In the genomic region with DNA sequence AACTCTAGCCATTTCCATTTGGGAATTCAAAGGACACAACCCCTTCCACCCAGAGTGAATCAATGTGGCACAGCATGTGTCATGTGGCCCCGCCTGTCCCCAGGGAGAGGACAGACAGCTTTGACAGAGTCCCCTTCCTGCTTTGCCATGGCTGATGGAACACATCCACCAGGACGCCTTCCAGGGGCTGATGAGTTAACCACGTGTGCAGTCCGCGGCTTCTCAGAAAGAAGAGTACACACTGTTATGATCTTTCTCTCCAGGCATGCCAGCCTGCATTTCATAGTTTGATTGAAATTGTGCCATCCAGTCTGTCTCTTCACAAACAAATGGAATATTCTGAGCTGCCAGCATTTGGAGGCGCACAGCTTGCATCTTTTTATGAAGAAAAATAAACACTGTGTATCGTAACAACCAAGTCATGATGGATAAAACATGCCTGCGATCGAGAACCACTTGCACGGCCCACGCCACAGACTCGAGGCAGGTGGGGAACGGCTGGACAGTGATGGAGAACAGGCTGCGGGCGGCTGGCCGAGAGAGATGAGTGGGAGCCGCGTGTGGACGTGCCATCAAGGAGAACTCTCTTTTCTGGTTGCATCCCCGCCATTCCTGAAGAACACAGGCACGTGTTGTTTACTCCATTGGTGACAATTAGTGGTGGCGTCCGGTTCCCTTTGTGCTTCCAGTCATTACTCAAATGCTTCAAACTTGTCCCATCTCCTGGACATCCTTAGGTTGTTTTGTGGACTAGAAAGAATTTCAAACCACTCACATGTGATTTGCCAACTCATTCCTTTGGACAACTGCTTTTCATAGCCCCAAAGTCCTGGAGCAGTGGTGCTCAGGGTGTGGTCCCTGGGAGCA, we compare ENCODE assay signal across 13 cellular contexts.
A peak's percentile ranks its signal among the peaks of the same experiment; 100 is the strongest.
DNase-seq lines count a peak whose midpoint lies in the region; ATAC-seq and TF ChIP-seq lines count a peak whose summit lies in the region.
"Had no signal": no experiment of that assay in that cellular context is flagged by ENCODE, and none has a peak within 500 bp of the region (broad histone marks: within the 10 kb centered on the region; RNA-seq: fewer than 3 reads in every experiment).

No MANE protein-coding gene starts in this region.

- H3K27ac Mint-ChIP-seq in activated CD8-positive, alpha-beta T cell treated with anti-CD3 and anti-CD28 coated beads, Interleukin-2, amount 10 ng/mL, durations not matched to agents 7 days and 5 days: no peak overlapping the region
- no peak overlapping the region for H3K27ac Mint-ChIP-seq in activated CD8-positive, alpha-beta T cell treated with anti-CD3 and anti-CD28 coated beads for 36 hours
- H3K27ac Mint-ChIP-seq in MCF 10A (ENCODE audit: low read depth, unreplicated experiment): no peak overlapping the region
- H3K27ac Mint-ChIP-seq: IgD-negative memory B cell had no signal

- peaks cover 12% of the 10 kb centered on the region for H3K4me1 Mint-ChIP-seq in activated CD8-positive, alpha-beta T cell treated with anti-CD3 and anti-CD28 coated beads, Interleukin-2, amount 10 ng/mL, durations not matched to agents 7 days and 5 days (ENCODE audit: low read depth)
- peaks cover 4% of the 10 kb centered on the region for H3K4me1 Mint-ChIP-seq in activated CD8-positive, alpha-beta T cell treated with anti-CD3 and anti-CD28 coated beads for 36 hours (ENCODE audit: low read depth)
- peaks cover 9% of the 10 kb centered on the region for H3K4me1 Mint-ChIP-seq in MCF 10A (ENCODE audit: insufficient read depth, unreplicated experiment)

- no peak for DNase-seq in activated CD8-positive, alpha-beta T cell treated with anti-CD3 and anti-CD28 coated beads, Interleukin-2, amount 10 ng/mL, durations not matched to agents 7 days and 5 days
- no peak for DNase-seq in activated CD8-positive, alpha-beta T cell treated with anti-CD3 and anti-CD28 coated beads for 36 hours
- DNase-seq in cerebellar cortex (ENCODE audit: low spot score): peak; percentile 84
- DNase-seq in lower leg skin (ENCODE audit: low spot score in 2 of 2): peak; percentile 71 to 91
- no peak for DNase-seq in MCF 10A (ENCODE audit: unreplicated experiment)
- no peak for DNase-seq in NCI-H146 treated with DMSO at 0.1 percent for 48 hours (lab: John Stamatoyannopoulos, UW; ENCODE audit: unreplicated experiment)
- no peak for DNase-seq in NOMO-1 (lab: John Stamatoyannopoulos, UW; ENCODE audit: unreplicated experiment in 2 of 2)
- DNase-seq: activated T-cell treated with anti-CD3 and anti-CD28 coated beads for 4 hours, GDM1, NCI-H2081 treated with DMSO at 0.1 percent for 48 hours had no signal

- H3K4me3 ChIP-seq in lower leg skin (ENCODE audit: low read depth, poor library complexity, severe bottlenecking): no peak overlapping the region
- H3K4me3 ChIP-seq in subcutaneous abdominal adipose tissue (ENCODE audit: low read depth in 1 of 5, low read length in 5 of 5): peak overlapping the region in 3 of 5 donors; percentile 38 to 67 (median 60)

- POLR2A ChIA-PET in activated CD8-positive, alpha-beta T cell treated with anti-CD3 and anti-CD28 coated beads, Interleukin-2, amount 10 ng/mL, durations not matched to agents 7 days and 5 days (lab: Charles Lee): no interaction called here
- POLR2A ChIA-PET in activated CD8-positive, alpha-beta T cell treated with anti-CD3 and anti-CD28 coated beads for 36 hours (lab: Charles Lee): no interaction called here
- POLR2A ChIA-PET in MCF 10A (lab: Yijun Ruan, JAX): interaction anchor here (0.6 kb wide), 1 partner anchor 578 kb away, joined by 3 read pairs; no protein-coding TSS in a partner anchor

- H3K27me3 Mint-ChIP-seq in activated CD8-positive, alpha-beta T cell treated with anti-CD3 and anti-CD28 coated beads, Interleukin-2, amount 10 ng/mL, durations not matched to agents 7 days and 5 days (ENCODE audit: low read depth): peaks cover 50% of the 10 kb centered on the region
- H3K27me3 Mint-ChIP-seq in activated CD8-positive, alpha-beta T cell treated with anti-CD3 and anti-CD28 coated beads for 36 hours: peaks cover 49% of the 10 kb centered on the region
- H3K27me3 Mint-ChIP-seq in MCF 10A (ENCODE audit: insufficient read depth, unreplicated experiment): peaks cover 23% of the 10 kb centered on the region

- no TSS peak for BruUV-seq in MCF 10A (replicated peaks; lab: Mats Ljungman, UMichigan)

- no peak overlapping the region for H3K9ac ChIP-seq in subcutaneous abdominal adipose tissue (ENCODE audit: low read length in 5 of 5)

- CTCF ChIA-PET in activated CD8-positive, alpha-beta T cell treated with anti-CD3 and anti-CD28 coated beads, Interleukin-2, amount 10 ng/mL, durations not matched to agents 7 days and 5 days (lab: Charles Lee): no interaction called here
- CTCF ChIA-PET in activated CD8-positive, alpha-beta T cell treated with anti-CD3 and anti-CD28 coated beads for 36 hours (lab: Charles Lee): no interaction called here
- CTCF ChIA-PET in MCF 10A (lab: Yijun Ruan, JAX): no interaction called here

- no peaks in the 10 kb centered on the region for H3K9me3 Mint-ChIP-seq in activated CD8-positive, alpha-beta T cell treated with anti-CD3 and anti-CD28 coated beads, Interleukin-2, amount 10 ng/mL, durations not matched to agents 7 days and 5 days (ENCODE audit: insufficient read depth)
- no peaks in the 10 kb centered on the region for H3K9me3 Mint-ChIP-seq in activated CD8-positive, alpha-beta T cell treated with anti-CD3 and anti-CD28 coated beads for 36 hours
- no peaks in the 10 kb centered on the region for H3K9me3 Mint-ChIP-seq in MCF 10A (ENCODE audit: unreplicated experiment)
- H3K9me3 Mint-ChIP-seq: central memory CD8-positive, alpha-beta T cell; IgD-negative memory B cell had no signal

- TF ChIP-seq POLR2A in lower leg skin (IDR thresholded peaks at IDR 0.05): no peak

- H3K27ac ChIP-seq in subcutaneous abdominal adipose tissue (ENCODE audit: low read depth, low read length): peak overlapping the region; percentile 54

- no peaks in the 10 kb centered on the region for H3K9me3 ChIP-seq in subcutaneous abdominal adipose tissue (ENCODE audit: control insufficient read depth in 5 of 5, low read length in 5 of 5)

- peak overlapping the region; percentile 66 for H3K4me3 Mint-ChIP-seq in activated CD8-positive, alpha-beta T cell treated with anti-CD3 and anti-CD28 coated beads, Interleukin-2, amount 10 ng/mL, durations not matched to agents 7 days and 5 days
- H3K4me3 Mint-ChIP-seq in activated CD8-positive, alpha-beta T cell treated with anti-CD3 and anti-CD28 coated beads for 36 hours: no peak overlapping the region
- no peak overlapping the region for H3K4me3 Mint-ChIP-seq in MCF 10A (ENCODE audit: unreplicated experiment)

- TF ChIP-seq CTCF in activated CD8-positive, alpha-beta T cell treated with anti-CD3 and anti-CD28 coated beads for 36 hours (IDR thresholded peaks at IDR 0.05): no peak
- no peak for TF ChIP-seq CTCF in lower leg skin (IDR thresholded peaks at IDR 0.05)
- no peak for TF ChIP-seq CTCF in MCF 10A (IDR thresholded peaks at IDR 0.05; ENCODE audit: unreplicated experiment)

- H3K36me3 Mint-ChIP-seq in activated CD8-positive, alpha-beta T cell treated with anti-CD3 and anti-CD28 coated beads, Interleukin-2, amount 10 ng/mL, durations not matched to agents 7 days and 5 days (ENCODE audit: low read depth): no peaks in the 10 kb centered on the region
- H3K36me3 Mint-ChIP-seq in activated CD8-positive, alpha-beta T cell treated with anti-CD3 and anti-CD28 coated beads for 36 hours (ENCODE audit: low read depth): no peaks in the 10 kb centered on the region
- no peaks in the 10 kb centered on the region for H3K36me3 Mint-ChIP-seq in MCF 10A (ENCODE audit: insufficient read depth, unreplicated experiment)
- H3K36me3 Mint-ChIP-seq: IgD-negative memory B cell had no signal

- ATAC-seq in activated CD8-positive, alpha-beta T cell treated with anti-CD3 and anti-CD28 coated beads, Interleukin-2, amount 10 ng/mL, durations not matched to agents 7 days and 5 days: no peak
- no peak for ATAC-seq in activated CD8-positive, alpha-beta T cell treated with anti-CD3 and anti-CD28 coated beads for 36 hours

- H3K27me3 ChIP-seq in subcutaneous abdominal adipose tissue (ENCODE audit: control insufficient read depth in 5 of 5, insufficient read depth in 4 of 5, low read length in 5 of 5): peaks cover 0 to 4% (median 3%) of the 10 kb centered on the region in 5 donors

- peaks cover 3 to 30% (median 18%) of the 10 kb centered on the region in 5 donors for H3K4me1 ChIP-seq in subcutaneous abdominal adipose tissue (ENCODE audit: control insufficient read depth in 5 of 5, insufficient read depth in 5 of 5, low read length in 5 of 5)

- 56 to 59% methylated on average over 23 of the region's 23 CpGs for WGBS in lower leg skin, 2 donors

- no peaks in the 10 kb centered on the region for H3K36me3 ChIP-seq in subcutaneous abdominal adipose tissue (ENCODE audit: control insufficient read depth in 5 of 5, insufficient read depth in 5 of 5, low read length in 5 of 5)

- intact Hi-C loops in activated CD8-positive, alpha-beta T cell treated with anti-CD3 and anti-CD28 coated beads for 36 hours (cut with micrococcal nuclease): no loop called here
- intact Hi-C loops in lower leg skin (cut with DNase I; ENCODE audit: low total_unique reads): no loop called here
- intact Hi-C loops in MCF 10A (cut with micrococcal nuclease): no loop called here

Comparison
In these comparisons a context has a peak if more than half of its experiments do, and no peak if none do; other contexts are left out.
1. DNase-seq: peak in cerebellar cortex (single experiment) and lower leg skin (2 of 2); none in activated CD8-positive, alpha-beta T cell treated with anti-CD3 and anti-CD28 coated beads, Interleukin-2, amount 10 ng/mL, durations not matched to agents 7 days and 5 days (single experiment), activated CD8-positive, alpha-beta T cell treated with anti-CD3 and anti-CD28 coated beads for 36 hours (single experiment), MCF 10A (single experiment), NCI-H146 treated with DMSO at 0.1 percent for 48 hours (single experiment) and NOMO-1 (0 of 2).